ENCODE assay signal across 4 cellular contexts in genomic region chr4:51820443-51820842, GRCh38.
A peak's percentile ranks its signal among the peaks of the same experiment; 100 is the strongest.
TF ChIP-seq lines count a peak whose summit lies in the region.

No MANE protein-coding gene starts in this region.

TF ChIP-seq in HepG2, 621 proteins besides CTCF, POLR2A, EP300 and RAD21:
- TF ChIP-seq ZMYM2 (CRISPR knock-in tag; IDR thresholded peaks at IDR 0.05), result no peak
- no peak for TF ChIP-seq ZSCAN12 (CRISPR knock-in tag; IDR thresholded peaks at IDR 0.05)
- peak; percentile 39 to 73; a peak in 3 of 4 replicates for TF ChIP-seq MAFK (conservative IDR thresholded peaks at IDR 0.05 in 1 of 2, IDR thresholded peaks at IDR 0.05 in 1 of 2; ENCODE audit: low read length in 2 of 2)
- peak; percentile 47; the same call in 1 of the 2 replicates for TF ChIP-seq MAFF (IDR thresholded peaks at IDR 0.05; ENCODE audit: low read depth, low read length)
- TF ChIP-seq AKNA (CRISPR knock-in tag; IDR thresholded peaks at IDR 0.05; ENCODE audit: borderline replicate concordance), result no peak
TF ChIP-seq in HepG2: peak in this region for 2.

TF ChIP-seq in A549, 52 proteins besides CTCF, POLR2A, EP300 and RAD21:
- TF ChIP-seq MAFK (IDR thresholded peaks at IDR 0.05; ENCODE audit: partially characterized antibody) (peak; percentile 42), GATA3 (IDR thresholded peaks at IDR 0.05; ENCODE audit: borderline replicate concordance) (no peak)

TF ChIP-seq in K562, 482 proteins besides CTCF, POLR2A, EP300 and RAD21:
- TF ChIP-seq MAFF (IDR thresholded peaks at IDR 0.05; ENCODE audit: low read length) (peak; percentile 58), TCF7 (IDR thresholded peaks at IDR 0.05; ENCODE audit: borderline replicate concordance) (no peak), MAFK (IDR thresholded peaks at IDR 0.05; ENCODE audit: low read length) (peak; percentile 41; the same call in 1 of the 2 replicates), ATF3 (IDR thresholded peaks at IDR 0.05) (no peak), ATF3 (CRISPR knock-in tag; conservative IDR thresholded peaks at IDR 0.05) (no peak), ZNF316 (IDR thresholded peaks at IDR 0.05) (peak; percentile 21; the same call in 1 of the 2 replicates)
TF ChIP-seq in K562: peak in this region for 3.

TF ChIP-seq in H1, 55 proteins besides CTCF, POLR2A, EP300 and RAD21:
- TF ChIP-seq ZNF274 (IDR thresholded peaks at IDR 0.05; ENCODE audit: borderline replicate concordance, extremely low read depth, low read length), result no peak
- TF ChIP-seq MAFK (IDR thresholded peaks at IDR 0.05; ENCODE audit: low read depth, low read length), result peak; percentile 40
- TF ChIP-seq SAP30 (IDR thresholded peaks at IDR 0.05; ENCODE audit: insufficient read depth, insufficient replicate concordance, low read length), result no peak
- TF ChIP-seq CBX8 (IDR thresholded peaks at IDR 0.05; ENCODE audit: borderline replicate concordance, low read depth, low read length), result no peak
- TF ChIP-seq YY1 (IDR thresholded peaks at IDR 0.05; ENCODE audit: low read depth, low read length), result no peak
